Comparison of ENCODE assay signal across 10 cellular contexts in genomic region chr3:194250104-194251002, GRCh38.
DNase-seq lines count a peak whose midpoint lies in the region; ATAC-seq and TF ChIP-seq lines count a peak whose summit lies in the region.
"Had no signal": no experiment of that assay in that cellular context is flagged by ENCODE, and none has a peak within 500 bp of the region (broad histone marks: within the 10 kb centered on the region; RNA-seq: fewer than 3 reads in every experiment).

No MANE protein-coding gene starts in this region.

- H3K4me3 ChIP-seq in OCI-LY3 (ENCODE audit: low read length) (0 out of 2 replicates have a peak overlapping the region, but pooled peaks have one; percentile 33), rectal smooth muscle tissue (ENCODE audit: low read length) (peak overlapping the region; percentile 22)

- no peaks in the 10 kb centered on the region for H3K9me3 ChIP-seq in OCI-LY3 (ENCODE audit: insufficient read depth, low read length)

- H2AFZ ChIP-seq in OCI-LY3 (ENCODE audit: low read depth, low read length): peak overlapping the region; percentile 44

- peak; percentile 31 for DNase-seq in Daoy (ENCODE audit: low read depth)
- peak; percentile 57 for DNase-seq in glutamatergic neuron
- DNase-seq in stimulated activated CD4-positive, alpha-beta T cell treated with anti-CD3 and anti-CD28 coated beads, Interleukin-2, amount 100 ng/mL, for 24 hours: no peak
- DNase-seq in SIG-M5 (lab: John Stamatoyannopoulos, UW): no peak
- no peak for DNase-seq in immature natural killer cell
- DNase-seq: SHP77, trophoblast cell had no signal

- H3K27me3 ChIP-seq in OCI-LY3 (ENCODE audit: low read depth, low read length): peaks cover 8% of the 10 kb centered on the region; the same call in 1 of the 2 replicates
- no peaks in the 10 kb centered on the region for H3K27me3 ChIP-seq in rectal smooth muscle tissue (ENCODE audit: control insufficient read depth, insufficient read depth, low read length)

- peaks cover 23% of the 10 kb centered on the region for H3K4me1 ChIP-seq in OCI-LY3 (ENCODE audit: low read length)
- peaks cover 7% of the 10 kb centered on the region for H3K4me1 ChIP-seq in rectal smooth muscle tissue (ENCODE audit: control insufficient read depth, insufficient read depth, low read length)

- H3K36me3 ChIP-seq in OCI-LY3 (replicated peaks; ENCODE audit: low read depth, low read length) (no peaks in the 10 kb centered on the region), rectal smooth muscle tissue (ENCODE audit: control insufficient read depth, insufficient read depth, low read length) (no peaks in the 10 kb centered on the region)

- ATAC-seq in HG03280 (IDR thresholded peaks at IDR 0.05; ENCODE audit: unreplicated experiment): no peak

- H3K4me3 Mint-ChIP-seq in glutamatergic neuron (ENCODE audit: unreplicated experiment) (no peak overlapping the region), immature natural killer cell (no peak overlapping the region)

- H3K4me2 ChIP-seq in OCI-LY3 (ENCODE audit: low read length): peak overlapping the region; percentile 72

- H3K9me3 Mint-ChIP-seq in glutamatergic neuron (ENCODE audit: unreplicated experiment): peaks cover 2% of the 10 kb centered on the region
- H3K9me3 Mint-ChIP-seq in immature natural killer cell: peaks cover 0 to 1% (median 0%) of the 10 kb centered on the region in 6 donors

- H4K20me1 ChIP-seq in OCI-LY3 (ENCODE audit: insufficient read depth, low read length): no peaks in the 10 kb centered on the region

- no peaks in the 10 kb centered on the region for H3K79me2 ChIP-seq in OCI-LY3 (ENCODE audit: low read length)

- no peak overlapping the region for H3K9ac ChIP-seq in OCI-LY3 (ENCODE audit: low read length)
- no peak overlapping the region for H3K9ac ChIP-seq in rectal smooth muscle tissue (ENCODE audit: low read length)

- H3K27me3 Mint-ChIP-seq in glutamatergic neuron (ENCODE audit: unreplicated experiment) (peaks cover 11% of the 10 kb centered on the region), immature natural killer cell (ENCODE audit: low read depth in 3 of 3) (peaks cover 0 to 3% (median 2%) of the 10 kb centered on the region in 3 donors)

- H3K27ac ChIP-seq in OCI-LY3 (ENCODE audit: low read length) (no peak overlapping the region), rectal smooth muscle tissue (ENCODE audit: low read depth, low read length) (no peak overlapping the region)

- H3K36me3 Mint-ChIP-seq in glutamatergic neuron (ENCODE audit: unreplicated experiment) (peaks cover 4% of the 10 kb centered on the region), immature natural killer cell (no peaks in the 10 kb centered on the region)

- H3K4me1 Mint-ChIP-seq in glutamatergic neuron (ENCODE audit: low read depth, unreplicated experiment) (peaks cover 8% of the 10 kb centered on the region), immature natural killer cell (peaks cover 16 to 18% of the 10 kb centered on the region in 2 donors)

- H3K27ac Mint-ChIP-seq in glutamatergic neuron (ENCODE audit: unreplicated experiment): no peak overlapping the region
- no peak overlapping the region for H3K27ac Mint-ChIP-seq in immature natural killer cell

- TF ChIP-seq CTCF in OCI-LY3 (IDR thresholded peaks at IDR 0.05; ENCODE audit: low read depth, low read length) (no peak), glutamatergic neuron (IDR thresholded peaks at IDR 0.05; ENCODE audit: partially characterized antibody, unreplicated experiment) (no peak)

Comparison
In these comparisons a context has a peak if more than half of its experiments do, and no peak if none do; other contexts are left out.
1. DNase-seq: peak in Daoy (single experiment) and glutamatergic neuron (single experiment); none in stimulated activated CD4-positive, alpha-beta T cell treated with anti-CD3 and anti-CD28 coated beads, Interleukin-2, amount 100 ng/mL, for 24 hours (0 of 2), SIG-M5 (single experiment) and immature natural killer cell (0 of 3).